In the genomic region with DNA sequence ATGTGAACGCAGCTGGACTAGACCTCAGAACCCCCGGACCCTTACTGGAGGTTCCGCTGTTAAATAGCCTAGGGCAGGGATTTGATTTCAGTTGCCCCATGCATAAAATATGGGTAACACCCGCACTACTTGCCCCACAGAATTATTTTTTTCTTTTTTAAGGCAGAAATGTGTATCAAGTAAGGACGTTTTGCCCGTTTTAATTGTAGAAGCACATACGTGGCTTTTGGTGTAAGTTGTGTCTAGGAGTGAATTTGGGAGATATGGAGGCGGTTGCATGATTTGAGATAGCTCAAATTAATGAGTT, we compare ENCODE assay signal across 8 cellular contexts. TPM values are rescaled to one million over a fixed set of nuclear protein-coding genes. Genes with fewer than 3 reads are reported as not detected.
DNase-seq lines count a peak whose midpoint lies in the region; ATAC-seq and TF ChIP-seq lines count a peak whose summit lies in the region.

No MANE protein-coding gene starts in this region.

- peak overlapping the region; percentile 97 for H2AFZ ChIP-seq in Loucy (ENCODE audit: low read length)

- peaks cover 33 to 48% (median 42%) of the 10 kb centered on the region in 7 donors for H3K4me1 Mint-ChIP-seq in naive thymus-derived CD4-positive, alpha-beta T cell

- H3K79me2 ChIP-seq in Loucy (ENCODE audit: insufficient read depth, low read length) = peaks cover 42% of the 10 kb centered on the region

- peaks cover 0 to 34% (median 0%) of the 10 kb centered on the region in 5 donors for H3K27me3 Mint-ChIP-seq in naive thymus-derived CD4-positive, alpha-beta T cell

- H3K36me3 Mint-ChIP-seq in naive thymus-derived CD4-positive, alpha-beta T cell = peaks cover 0 to 11% (median 6%) of the 10 kb centered on the region in 5 donors

- intact Hi-C loops in naive thymus-derived CD4-positive, alpha-beta T cell (cut with micrococcal nuclease) = loop anchor here (1.0 to 10.0 kb wide), 18 partner anchors 13 to 1485 kb away; partner anchors contain the start of genes GTF2E1 (in 2 of the 2), NDUFB4 (in 2 of the 2), RABL3 (in 2 of the 2) and CFAP91 (in 1 of the 2)

- peaks cover 35% of the 10 kb centered on the region for H4K20me1 ChIP-seq in Loucy (ENCODE audit: insufficient read depth, low read length, poor library complexity, severe bottlenecking)

- peak overlapping the region; percentile 85 to 97 (median 93) for H3K27ac Mint-ChIP-seq in naive thymus-derived CD4-positive, alpha-beta T cell

- CTCF ChIA-PET in naive thymus-derived CD4-positive, alpha-beta T cell (lab: Charles Lee) = interaction anchor here (0.9 to 3.2 kb wide), 3 partner anchors 11 to 207 kb away, joined by 3 to 10 read pairs (median 3); no protein-coding TSS in a partner anchor

- no peaks in the 10 kb centered on the region for H3K9me2 ChIP-seq in Loucy (replicated peaks; ENCODE audit: low read depth, low read length)

- H3K4me3 Mint-ChIP-seq in naive thymus-derived CD4-positive, alpha-beta T cell = peak overlapping the region; percentile 85 to 96 (median 94)

- H3K4me3 ChIP-seq in GM12875 (ENCODE audit: low read depth, low read length) (peak overlapping the region; percentile 99), Loucy (ENCODE audit: low read length, poor library complexity, severe bottlenecking) (peak overlapping the region; percentile 81), duodenal mucosa (ENCODE audit: low read depth in 1 of 2, low read length in 2 of 2) (peak overlapping the region; percentile 81 to 91)
- H3K4me3 ChIP-seq in naive thymus-derived CD4-positive, alpha-beta T cell (ENCODE audit: low read length) = peak overlapping the region; percentile 91

- H3K27ac ChIP-seq in duodenal mucosa (ENCODE audit: low read depth, low read length) = peak overlapping the region; percentile 69
- peak overlapping the region; percentile 76 for H3K27ac ChIP-seq in naive thymus-derived CD4-positive, alpha-beta T cell (ENCODE audit: low read depth, low read length)

- no peaks in the 10 kb centered on the region for H3K9me3 Mint-ChIP-seq in naive thymus-derived CD4-positive, alpha-beta T cell

- TF ChIP-seq CTCF in GM12875 (IDR thresholded peaks at IDR 0.05; ENCODE audit: borderline replicate concordance, insufficient read depth, low read depth, low read length) (no peak), Loucy (conservative IDR thresholded peaks at IDR 0.05; ENCODE audit: low read length) (no peak)

- H3K9me3 ChIP-seq in Loucy (ENCODE audit: insufficient read depth, low read depth, low read length) = no peaks in the 10 kb centered on the region
- H3K9me3 ChIP-seq in duodenal mucosa (ENCODE audit: control insufficient read depth in 1 of 2, low read length in 2 of 2) = no peaks in the 10 kb centered on the region
- no peaks in the 10 kb centered on the region for H3K9me3 ChIP-seq in naive thymus-derived CD4-positive, alpha-beta T cell (ENCODE audit: control insufficient read depth in 2 of 3, low read length in 3 of 3)

- H3F3A ChIP-seq in Loucy (ENCODE audit: low read depth) = peaks cover 2% of the 10 kb centered on the region; the same call in 1 of the 2 replicates

- POLR2A ChIA-PET in naive thymus-derived CD4-positive, alpha-beta T cell (lab: Charles Lee) = interaction anchor here (0.6 to 2.7 kb wide), 14 partner anchors 17 to 1534 kb away, joined by 3 to 29 read pairs (median 6); partner anchors contain the start of genes COX17, GSK3B, GTF2E1 and NDUFB4

- H3K27me3 ChIP-seq in Loucy (ENCODE audit: insufficient read depth, low read length, poor library complexity, severe bottlenecking) (no peaks in the 10 kb centered on the region), duodenal mucosa (ENCODE audit: control insufficient read depth in 1 of 2, insufficient read depth in 2 of 2, low read length in 2 of 2) (no peaks in the 10 kb centered on the region)
- H3K27me3 ChIP-seq in naive thymus-derived CD4-positive, alpha-beta T cell (ENCODE audit: control insufficient read depth in 2 of 2, insufficient read depth in 2 of 2, low read length in 2 of 2) = no peaks in the 10 kb centered on the region

- DNase-seq in naive thymus-derived CD4-positive, alpha-beta T cell = no peak

- H3K4me1 ChIP-seq in Loucy (ENCODE audit: insufficient read depth, low read length, poor library complexity, severe bottlenecking) (peaks cover 33% of the 10 kb centered on the region), duodenal mucosa (ENCODE audit: control insufficient read depth in 1 of 2, insufficient read depth in 2 of 2, low read length in 2 of 2) (peaks cover 12 to 25% of the 10 kb centered on the region in 2 donors)
- H3K4me1 ChIP-seq in naive thymus-derived CD4-positive, alpha-beta T cell (ENCODE audit: control insufficient read depth in 2 of 2, insufficient read depth in 2 of 2, low read length in 2 of 2) = peaks cover 16 to 26% of the 10 kb centered on the region in 2 donors

- peak overlapping the region; percentile 84 for H3K4me2 ChIP-seq in Loucy (ENCODE audit: low read depth, low read length, poor library complexity, severe bottlenecking)

- H3K36me3 ChIP-seq in Loucy (ENCODE audit: insufficient read depth, low read length) (no peaks in the 10 kb centered on the region), duodenal mucosa (ENCODE audit: control insufficient read depth in 1 of 2, insufficient read depth in 2 of 2, low read length in 2 of 2) (peaks cover 0 to 5% of the 10 kb centered on the region in 2 donors)
- H3K36me3 ChIP-seq in naive thymus-derived CD4-positive, alpha-beta T cell (ENCODE audit: control insufficient read depth in 2 of 3, insufficient read depth in 3 of 3, low read length in 3 of 3) = peaks cover 0 to 3% (median 0%) of the 10 kb centered on the region in 3 experiments

- no peak for ATAC-seq in naive thymus-derived CD4-positive, alpha-beta T cell
- no peak for ATAC-seq in GM18519 (IDR thresholded peaks at IDR 0.05; ENCODE audit: low FRiP score, unreplicated experiment)
- ATAC-seq in HG03439 (IDR thresholded peaks at IDR 0.05; ENCODE audit: unreplicated experiment) = no peak
- ATAC-seq in HG03095 (IDR thresholded peaks at IDR 0.05; ENCODE audit: unreplicated experiment) = no peak
- ATAC-seq in HG03442 (IDR thresholded peaks at IDR 0.05; ENCODE audit: unreplicated experiment) = no peak

- H3K9ac ChIP-seq in Loucy (ENCODE audit: low read depth, low read length, poor library complexity, severe bottlenecking) = peak overlapping the region; percentile 75
- peak overlapping the region; percentile 67 to 86 for H3K9ac ChIP-seq in duodenal mucosa (ENCODE audit: low read depth in 1 of 2, low read length in 2 of 2)

RNA-seq across cellular contexts. Expression of gene LRRC58, which starts 0.6 kb away (rescaled TPM):
- total RNA-seq in naive thymus-derived CD4-positive, alpha-beta T cell = 10 to 100 TPM; 12.3 to 24.1 (median 20.8) TPM
- 10 to 100 TPM in 1 of 2 donors, 1 to 10 TPM in 1; 8.1 to 10.5 TPM for polyA plus RNA-seq in naive thymus-derived CD4-positive, alpha-beta T cell
